11 cellular contexts compared by ENCODE assay signal in the genomic region with DNA sequence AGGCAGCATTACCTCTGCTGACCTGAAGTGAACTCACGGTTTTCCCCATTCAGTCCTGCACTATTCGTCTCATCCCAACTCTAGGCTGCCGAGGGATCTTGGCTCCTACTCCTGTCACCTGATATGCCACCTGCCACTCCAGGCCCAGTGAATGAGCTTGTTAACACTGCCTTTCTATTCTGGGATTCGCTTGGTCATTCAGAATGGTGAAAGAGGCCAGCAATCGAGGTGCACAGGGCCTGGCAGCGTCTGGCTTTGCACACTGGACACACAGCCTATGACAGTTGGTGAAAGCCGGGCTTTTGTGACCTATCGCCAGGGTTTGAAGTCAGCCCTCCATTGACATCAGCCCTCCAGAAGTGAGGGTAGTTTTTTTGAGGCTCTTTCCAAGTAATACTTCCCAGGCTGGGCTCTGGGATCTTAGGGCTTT. TPM values are rescaled to one million over a fixed set of nuclear protein-coding genes. Genes with fewer than 3 reads are reported as not detected.
DNase-seq lines count a peak whose midpoint lies in the region; ATAC-seq and TF ChIP-seq lines count a peak whose summit lies in the region.
"Had no signal": no experiment of that assay in that cellular context is flagged by ENCODE, and none has a peak within 500 bp of the region (broad histone marks: within the 10 kb centered on the region; RNA-seq: fewer than 3 reads in every experiment).

No MANE protein-coding gene starts in this region.

- peaks cover 52% of the 10 kb centered on the region for H3K4me1 ChIP-seq in GM23248 (ENCODE audit: insufficient read depth)
- peaks cover 9 to 86% (median 42%) of the 10 kb centered on the region in 6 donors for H3K4me1 ChIP-seq in spleen

- H3K4me2 ChIP-seq in GM23248 (ENCODE audit: unreplicated experiment), result peak overlapping the region; percentile 14

- DNase-seq in GM23248 (no peak), NCI-H510A (lab: John Stamatoyannopoulos, UW) (peak; percentile 82), head of caudate nucleus (peak in 32 of 42 donors; percentile 33 to 80 (median 58)), sciatic nerve (ENCODE audit: low spot score) (no peak), spleen (no peak), T-helper 9 cell (no peak)
- DNase-seq in activated CD4-positive, CD25-positive, alpha-beta regulatory T cell treated with anti-CD3 and anti-CD28 coated beads, Interleukin-2, amount 50 U/mL, for 72 hours, result no peak
- DNase-seq: cortex of kidney; stimulated activated naive CD8-positive, alpha-beta T cell treated with anti-CD3 and anti-CD28 coated beads, Interleukin-15, Interleukin-2, amounts not matched to agents 100 U/mL and 50 U/mL, for 24 hours had no signal

- H3K27me3 ChIP-seq in GM23248 (replicated peaks; ENCODE audit: insufficient read depth) (no peaks in the 10 kb centered on the region), spleen (replicated peaks in 1 of 7) (no peaks in the 10 kb centered on the region)
- H3K27me3 ChIP-seq: SJSA1 had no signal

- H3K9me2 ChIP-seq in GM23248 (ENCODE audit: insufficient read depth), result no peaks in the 10 kb centered on the region

- no peak for TF ChIP-seq CTCF in spleen (IDR thresholded peaks at IDR 0.05 in 8 of 11, conservative IDR thresholded peaks at IDR 0.05 in 3 of 11)

- H3K36me3 ChIP-seq in GM23248 (ENCODE audit: low read depth), result no peaks in the 10 kb centered on the region
- H3K36me3 ChIP-seq in spleen, result peaks cover 0 to 25% (median 0%) of the 10 kb centered on the region in 6 donors

- H3K9me3 ChIP-seq in GM23248 (ENCODE audit: low read depth) (no peaks in the 10 kb centered on the region), spleen (no peaks in the 10 kb centered on the region)
- H3K9me3 ChIP-seq: SJSA1 had no signal

- 46 to 52% methylated on average over 8 of the region's 8 CpGs for WGBS in GM23248 (ENCODE audit: low coverage in 1 of 2, low lambda C conversion rate in 2 of 2, missing lambda C conversion rate in 2 of 2), 2 experiments
- 75 to 83% (median 79%) methylated on average over 8 of the region's 8 CpGs for WGBS in spleen, 5 donors

- H4K20me1 ChIP-seq in GM23248 (ENCODE audit: insufficient read depth), result peaks cover 56% of the 10 kb centered on the region

- TF ChIP-seq POLR2A in spleen (IDR thresholded peaks at IDR 0.05), result no peak

- in situ Hi-C loops in GM23248 (cut with MboI), result no loop called here

- H3K4me3 ChIP-seq in GM23248 (no peak overlapping the region), spleen (no peak overlapping the region)
- H3K4me3 ChIP-seq: SJSA1 had no signal

- ATAC-seq in sciatic nerve (peak; percentile 30), GM21390 (IDR thresholded peaks at IDR 0.05; ENCODE audit: unreplicated experiment) (no peak)
- ATAC-seq: stimulated activated naive CD8-positive, alpha-beta T cell treated with anti-CD3 and anti-CD28 coated beads, Interleukin-15, Interleukin-2, amounts not matched to agents 100 U/mL and 50 U/mL, for 24 hours had no signal

- H3F3A ChIP-seq in GM23248 (ENCODE audit: insufficient read depth), result peaks cover 40% of the 10 kb centered on the region

- peak overlapping the region; percentile 41 for H3K9ac ChIP-seq in GM23248

- H3K27ac ChIP-seq in GM23248, result peak overlapping the region; percentile 59
- no peak overlapping the region for H3K27ac ChIP-seq in spleen
- H3K27ac ChIP-seq: SJSA1 had no signal

- peaks cover 100% of the 10 kb centered on the region for H3K79me2 ChIP-seq in GM23248 (ENCODE audit: insufficient read depth)

- no peak overlapping the region for H2AFZ ChIP-seq in GM23248

- intact Hi-C loops in head of caudate nucleus (cut with DNase I), result no loop called here
- intact Hi-C loops in sciatic nerve (cut with DNase I), result no loop called here
- intact Hi-C loops in spleen (cut with DNase I; ENCODE audit: low total_unique reads), result no loop called here

RNA-seq across cellular contexts. Expression of gene MYL9, which starts 59.3 kb away (rescaled TPM):
- total RNA-seq in GM23248 (2014; rRNA removed; shearing (Covaris generic)), result 134 and 172 TPM in 2 replicates
- polyA plus RNA-seq in GM23248 (2016; fragmentation: Nextera tagmentation; extraction: Ambion mirVana), result 681 and 706 TPM in 2 replicates
- total RNA-seq in sciatic nerve, result 709 TPM
- 100 to 1,000 TPM in 3 of 7 donors, 10 to 100 TPM in 4; 30.4 to 369 (median 86.3) TPM for total RNA-seq in spleen
- polyA plus RNA-seq in spleen, result 100 to 1,000 TPM in 1 of 3 donors, 10 to 100 TPM in 2; 56.3 to 154 (median 80.1) TPM

Comparison
In these comparisons a context has a peak if more than half of its experiments do, and no peak if none do; other contexts are left out.
1. DNase-seq: peak in NCI-H510A (single experiment) and head of caudate nucleus (32 of 42); none in GM23248 (single experiment), sciatic nerve (single experiment), spleen (single experiment), T-helper 9 cell (single experiment) and activated CD4-positive, CD25-positive, alpha-beta regulatory T cell treated with anti-CD3 and anti-CD28 coated beads, Interleukin-2, amount 50 U/mL, for 72 hours (single experiment).